In genomic region chr18:57833441-57834101, GRCh38 we compare ENCODE assay signal across 9 cellular contexts. TPM values are rescaled to one million over a fixed set of nuclear protein-coding genes. Genes with fewer than 3 reads are reported as not detected.
DNase-seq lines count a peak whose midpoint lies in the region; ATAC-seq and TF ChIP-seq lines count a peak whose summit lies in the region.
"Had no signal": no experiment of that assay in that cellular context is flagged by ENCODE, and none has a peak within 500 bp of the region (broad histone marks: within the 10 kb centered on the region; RNA-seq: fewer than 3 reads in every experiment).

No MANE protein-coding gene starts in this region.

- H3K9me3 ChIP-seq in CD4-positive, CD25-positive, alpha-beta regulatory T cell (ENCODE audit: control insufficient read depth in 2 of 2, low read length in 2 of 2) = peaks cover 0 to 3% of the 10 kb centered on the region in 2 experiments

- peak overlapping the region; percentile 76 for H3K4me3 ChIP-seq in CD4-positive, CD25-positive, alpha-beta regulatory T cell (ENCODE audit: low read depth, low read length)

- H3K27ac Mint-ChIP-seq in CD4-positive, CD25-positive, alpha-beta regulatory T cell = peak overlapping the region; percentile 8 to 91 (median 27)
- H3K27ac Mint-ChIP-seq in activated B cell treated with CpG ODN at 0.5 μM for 24 hours = peak overlapping the region; percentile 87
- H3K27ac Mint-ChIP-seq in activated T-helper 2 cell treated with anti-CD3 and anti-CD28 coated beads, Interferon-gamma antibody, Interleukin-2, Interleukin-4, amounts not matched to agents 10 μg/mL and 5 μg/mL and 100 μg/mL, durations not matched to agents 14 hours and 24 hours and 36 hours = no peak overlapping the region

- H3K9me3 Mint-ChIP-seq in CD4-positive, CD25-positive, alpha-beta regulatory T cell = peaks cover 0 to 9% (median 2%) of the 10 kb centered on the region in 7 donors
- peaks cover 10% of the 10 kb centered on the region for H3K9me3 Mint-ChIP-seq in activated B cell treated with CpG ODN at 0.5 μM for 24 hours
- H3K9me3 Mint-ChIP-seq in activated T-helper 2 cell treated with anti-CD3 and anti-CD28 coated beads, Interferon-gamma antibody, Interleukin-2, Interleukin-4, amounts not matched to agents 10 μg/mL and 5 μg/mL and 100 μg/mL, durations not matched to agents 14 hours and 24 hours and 36 hours = peaks cover 35% of the 10 kb centered on the region

- H3K4me3 Mint-ChIP-seq in CD4-positive, CD25-positive, alpha-beta regulatory T cell = peak overlapping the region in 3 of 4 donors; percentile 24 to 70 (median 49)
- H3K4me3 Mint-ChIP-seq in activated B cell treated with CpG ODN at 0.5 μM for 24 hours = peak overlapping the region; percentile 72
- no peak overlapping the region for H3K4me3 Mint-ChIP-seq in activated T-helper 2 cell treated with anti-CD3 and anti-CD28 coated beads, Interferon-gamma antibody, Interleukin-2, Interleukin-4, amounts not matched to agents 10 μg/mL and 5 μg/mL and 100 μg/mL, durations not matched to agents 14 hours and 24 hours and 36 hours (ENCODE audit: low read depth)

- H3K27me3 ChIP-seq in CD4-positive, CD25-positive, alpha-beta regulatory T cell (ENCODE audit: control insufficient read depth, insufficient read depth, low read length) = no peaks in the 10 kb centered on the region

- H3K27ac ChIP-seq in CD4-positive, CD25-positive, alpha-beta regulatory T cell (ENCODE audit: insufficient read depth, low read length, poor library complexity, severe bottlenecking) = no peak overlapping the region
- H3K27ac ChIP-seq: epithelial cell of prostate had no signal

- CTCF ChIA-PET in activated B cell treated with CpG ODN at 0.5 μM for 24 hours (lab: Charles Lee) = interaction anchor here (0.5 to 1.2 kb wide), 3 partner anchors 48 to 287 kb away, joined by 3 to 5 read pairs (median 3); no protein-coding TSS in a partner anchor

- intact Hi-C loops in activated B cell treated with CpG ODN at 0.5 μM for 24 hours (cut with micrococcal nuclease) = loop anchor here (1.0 to 10.0 kb wide), 4 partner anchors 12 to 1306 kb away; partner anchors contain the start of genes ATP8B1 and SEC11C
- intact Hi-C loops in activated T-helper 2 cell treated with anti-CD3 and anti-CD28 coated beads, Interferon-gamma antibody, Interleukin-2, Interleukin-4, amounts not matched to agents 10 μg/mL and 5 μg/mL and 100 μg/mL, durations not matched to agents 14 hours and 24 hours and 36 hours (cut with micrococcal nuclease) = loop anchor here (1.0 kb wide), 1 partner anchor 8 kb away; no protein-coding TSS in a partner anchor

- peaks cover 6% of the 10 kb centered on the region for H3K36me3 Mint-ChIP-seq in CD4-positive, CD25-positive, alpha-beta regulatory T cell
- H3K36me3 Mint-ChIP-seq in activated B cell treated with CpG ODN at 0.5 μM for 24 hours (ENCODE audit: low read depth) = no peaks in the 10 kb centered on the region
- H3K36me3 Mint-ChIP-seq in activated T-helper 2 cell treated with anti-CD3 and anti-CD28 coated beads, Interferon-gamma antibody, Interleukin-2, Interleukin-4, amounts not matched to agents 10 μg/mL and 5 μg/mL and 100 μg/mL, durations not matched to agents 14 hours and 24 hours and 36 hours (ENCODE audit: low read depth) = peaks cover 3% of the 10 kb centered on the region

- peak; percentile 43 to 46 for ATAC-seq in CD4-positive, CD25-positive, alpha-beta regulatory T cell (ENCODE audit: low read depth in 2 of 2)
- ATAC-seq in GM18873 (IDR thresholded peaks at IDR 0.05; ENCODE audit: low FRiP score, unreplicated experiment) = peak; percentile 35
- peak; percentile 36 for ATAC-seq in HG03097 (IDR thresholded peaks at IDR 0.05; ENCODE audit: low FRiP score, unreplicated experiment)
- ATAC-seq in activated B cell treated with CpG ODN at 0.5 μM for 24 hours (ENCODE audit: low read depth) = peak; percentile 38
- ATAC-seq in left lobe of liver = peak; percentile 68

- DNase-seq in CD4-positive, CD25-positive, alpha-beta regulatory T cell = peak in 1 of 3 donors; percentile 29
- DNase-seq in activated B cell treated with CpG ODN at 0.5 μM for 24 hours = no peak
- DNase-seq in left lobe of liver (ENCODE audit: low spot score) = no peak
- no peak for DNase-seq in central memory CD4-positive, alpha-beta T cell
- DNase-seq in activated T-helper 2 cell treated with anti-CD3 and anti-CD28 coated beads, Interferon-gamma antibody, Interleukin-2, Interleukin-4, amounts not matched to agents 10 μg/mL and 5 μg/mL and 100 μg/mL, durations not matched to agents 14 hours and 24 hours and 36 hours (ENCODE audit: low spot score) = no peak
- DNase-seq in cerebellar cortex (ENCODE audit: low spot score) = no peak

- peaks cover 0 to 27% (median 12%) of the 10 kb centered on the region in 4 donors for H3K4me1 Mint-ChIP-seq in CD4-positive, CD25-positive, alpha-beta regulatory T cell
- peaks cover 64% of the 10 kb centered on the region for H3K4me1 Mint-ChIP-seq in activated B cell treated with CpG ODN at 0.5 μM for 24 hours
- peaks cover 21% of the 10 kb centered on the region for H3K4me1 Mint-ChIP-seq in activated T-helper 2 cell treated with anti-CD3 and anti-CD28 coated beads, Interferon-gamma antibody, Interleukin-2, Interleukin-4, amounts not matched to agents 10 μg/mL and 5 μg/mL and 100 μg/mL, durations not matched to agents 14 hours and 24 hours and 36 hours (ENCODE audit: low read depth)

- TF ChIP-seq CTCF in activated B cell treated with CpG ODN at 0.5 μM for 24 hours (IDR thresholded peaks at IDR 0.05) = no peak

- H3K36me3 ChIP-seq in CD4-positive, CD25-positive, alpha-beta regulatory T cell (ENCODE audit: control insufficient read depth, insufficient read depth, low read length) = no peaks in the 10 kb centered on the region

- H3K4me1 ChIP-seq in CD4-positive, CD25-positive, alpha-beta regulatory T cell (ENCODE audit: control insufficient read depth, insufficient read depth, low read length, poor library complexity, severe bottlenecking) = no peaks in the 10 kb centered on the region

- POLR2A ChIA-PET in activated B cell treated with CpG ODN at 0.5 μM for 24 hours (lab: Charles Lee) = interaction anchor here (0.8 to 1.2 kb wide), 2 partner anchors 12 to 48 kb away, joined by 3 read pairs; no protein-coding TSS in a partner anchor

- H3K27me3 Mint-ChIP-seq in CD4-positive, CD25-positive, alpha-beta regulatory T cell = peaks cover 10% of the 10 kb centered on the region
- H3K27me3 Mint-ChIP-seq in activated B cell treated with CpG ODN at 0.5 μM for 24 hours = no peaks in the 10 kb centered on the region
- H3K27me3 Mint-ChIP-seq in activated T-helper 2 cell treated with anti-CD3 and anti-CD28 coated beads, Interferon-gamma antibody, Interleukin-2, Interleukin-4, amounts not matched to agents 10 μg/mL and 5 μg/mL and 100 μg/mL, durations not matched to agents 14 hours and 24 hours and 36 hours (ENCODE audit: low read depth) = peaks cover 19% of the 10 kb centered on the region

RNA-seq across cellular contexts. Expression of gene ATP8B1, which starts 30.5 kb away (rescaled TPM):
- not detected for total RNA-seq in CD4-positive, CD25-positive, alpha-beta regulatory T cell
- under 1 TPM in 1 of 4 donors, not detected in 3; 0.20 TPM for polyA plus RNA-seq in CD4-positive, CD25-positive, alpha-beta regulatory T cell
- total RNA-seq in activated B cell treated with CpG ODN at 0.5 μM for 24 hours = 0.42 and 0.69 TPM in 2 replicates
- total RNA-seq in left lobe of liver = 12.1 TPM
- not detected in 2 replicates for total RNA-seq in activated T-helper 2 cell treated with anti-CD3 and anti-CD28 coated beads, Interferon-gamma antibody, Interleukin-2, Interleukin-4, amounts not matched to agents 10 μg/mL and 5 μg/mL and 100 μg/mL, durations not matched to agents 14 hours and 24 hours and 36 hours
